1 cellular context compared by ENCODE assay signal in genomic region chr5:69042915-69043795, GRCh38.
TF ChIP-seq lines count a peak whose summit lies in the region.

No MANE protein-coding gene starts in this region.

TF ChIP-seq in GM12878, 131 proteins besides CTCF, POLR2A, EP300 and RAD21 (continued from another document):
- TF ChIP-seq CHD2 (IDR thresholded peaks at IDR 0.05; ENCODE audit: borderline replicate concordance, low read depth, low read length) (0 out of 2 replicates have a peak, but pooled peaks have one; percentile 23), ELK1 (IDR thresholded peaks at IDR 0.05; ENCODE audit: low read depth, low read length) (peak; percentile 56; the same call in 1 of the 2 replicates), SMARCA5 (IDR thresholded peaks at IDR 0.05) (peak; percentile 75; the same call in 1 of the 2 replicates)
